Comparison of ENCODE assay signal across 27 cellular contexts in the genomic region with DNA sequence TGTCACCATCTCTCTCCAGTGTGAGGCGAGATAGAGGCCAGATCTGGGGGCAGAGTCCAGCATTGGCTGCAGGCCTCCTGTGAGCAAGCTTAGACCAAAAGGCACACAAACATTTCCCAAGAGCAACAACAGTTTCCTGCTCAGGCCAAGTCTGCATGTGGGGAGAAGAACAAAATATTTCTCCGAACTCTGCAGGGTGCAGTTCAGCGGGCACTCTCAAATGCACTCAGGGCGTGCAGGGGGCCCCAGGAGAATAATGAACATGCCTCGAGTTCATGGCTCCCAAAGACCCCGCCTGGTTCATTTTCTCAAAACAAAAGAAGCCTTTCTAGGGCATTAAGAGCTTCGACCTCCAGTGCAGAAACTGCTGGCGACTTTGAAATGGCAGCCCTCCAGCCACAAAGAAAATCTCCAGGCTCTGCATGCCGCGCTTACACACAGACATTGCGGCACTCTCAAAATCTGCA. TPM values are rescaled to one million over a fixed set of nuclear protein-coding genes. Genes with fewer than 3 reads are reported as not detected.
DNase-seq lines count a peak whose midpoint lies in the region; ATAC-seq, FAIRE-seq and TF ChIP-seq lines count a peak whose summit lies in the region.
"Had no signal": no experiment of that assay in that cellular context is flagged by ENCODE, and none has a peak within 500 bp of the region (broad histone marks: within the 10 kb centered on the region; RNA-seq: fewer than 3 reads in every experiment).

No MANE protein-coding gene starts in this region.

- H3K9me3 Mint-ChIP-seq in brain: peaks cover 0 to 13% (median 3%) of the 10 kb centered on the region in 5 experiments
- peaks cover 4% of the 10 kb centered on the region for H3K9me3 Mint-ChIP-seq in T-helper 2 cell treated with Interferon-gamma antibody and Interleukin-4, amounts not matched to agents 5 μg/mL and 100 μg/mL, for 36 hours

- peaks cover 1% of the 10 kb centered on the region for H3K27me3 Mint-ChIP-seq in brain
- peaks cover 43% of the 10 kb centered on the region for H3K27me3 Mint-ChIP-seq in T-helper 2 cell treated with Interferon-gamma antibody and Interleukin-4, amounts not matched to agents 5 μg/mL and 100 μg/mL, for 36 hours (ENCODE audit: low read depth)

- no peak for FAIRE-seq in GM12892 (lab: Jason Lieb, UNC)
- FAIRE-seq: GM18507 had no signal

- H3K4me3 Mint-ChIP-seq in brain: peak overlapping the region in 1 of 5 experiments; percentile 64
- no peak overlapping the region for H3K4me3 Mint-ChIP-seq in T-helper 2 cell treated with Interferon-gamma antibody and Interleukin-4, amounts not matched to agents 5 μg/mL and 100 μg/mL, for 36 hours
- H3K4me3 Mint-ChIP-seq: central memory CD8-positive, alpha-beta T cell; immature natural killer cell; stimulated activated naive CD8-positive, alpha-beta T cell treated with anti-CD3 and anti-CD28 coated beads, Interleukin-15, Interleukin-2, amounts not matched to agents 100 ng/mL and 50 ng/mL, for 24 hours; type B pancreatic cell had no signal

- peak; percentile 3 for DNase-seq in G401 (ENCODE audit: low spot score)
- peak; percentile 21 for DNase-seq in iris pigment epithelial cell (ENCODE audit: low read depth)
- DNase-seq in retina: peak; percentile 72
- DNase-seq in GM12892 (ENCODE audit: insufficient read length): no peak
- DNase-seq in T-helper 2 cell treated with Interferon-gamma antibody and Interleukin-4, amounts not matched to agents 5 μg/mL and 100 μg/mL, for 36 hours (ENCODE audit: low spot score): no peak
- DNase-seq: activated gamma-delta T cell; Calu3; EL; immature natural killer cell; KG1; lower lobe of right lung; mucosa of descending colon; NCI-H1694; NCI-H748 treated with DMSO at 0.1 percent for 48 hours; stimulated activated CD4-positive, alpha-beta T cell treated with anti-CD3 and anti-CD28 coated beads, Interleukin-12 subunit alpha, Interleukin-12 subunit beta, amount 100 ng/mL, for 4 hours had no signal

- in situ Hi-C loops in G401 (cut with HindIII; ENCODE audit: low sequenced_read_pairs): no loop called here

- no peak for TF ChIP-seq CTCF in brain (conservative IDR thresholded peaks at IDR 0.05)

- peak overlapping the region in 3 of 5 experiments; percentile 3 to 90 (median 89) for H3K27ac Mint-ChIP-seq in brain
- no peak overlapping the region for H3K27ac Mint-ChIP-seq in T-helper 2 cell treated with Interferon-gamma antibody and Interleukin-4, amounts not matched to agents 5 μg/mL and 100 μg/mL, for 36 hours
- H3K27ac Mint-ChIP-seq: immature natural killer cell; stimulated activated naive CD8-positive, alpha-beta T cell treated with anti-CD3 and anti-CD28 coated beads, Interleukin-15, Interleukin-2, amounts not matched to agents 100 ng/mL and 50 ng/mL, for 24 hours; type B pancreatic cell had no signal

- H3K36me3 Mint-ChIP-seq in brain: peaks cover 4% of the 10 kb centered on the region
- peaks cover 2% of the 10 kb centered on the region for H3K36me3 Mint-ChIP-seq in T-helper 2 cell treated with Interferon-gamma antibody and Interleukin-4, amounts not matched to agents 5 μg/mL and 100 μg/mL, for 36 hours (ENCODE audit: low read depth)

- ATAC-seq in GM19397 (IDR thresholded peaks at IDR 0.05; ENCODE audit: unreplicated experiment) (no peak), HG03097 (IDR thresholded peaks at IDR 0.05; ENCODE audit: low FRiP score, unreplicated experiment) (no peak)
- ATAC-seq: HCT116, lower lobe of right lung, mucosa of descending colon had no signal

- peaks cover 46% of the 10 kb centered on the region for H3K4me1 Mint-ChIP-seq in brain
- peaks cover 5% of the 10 kb centered on the region for H3K4me1 Mint-ChIP-seq in T-helper 2 cell treated with Interferon-gamma antibody and Interleukin-4, amounts not matched to agents 5 μg/mL and 100 μg/mL, for 36 hours (ENCODE audit: low read depth)

- no peak for TF ChIP-seq POLR2A in GM12892 (IDR thresholded peaks at IDR 0.05; ENCODE audit: low read depth, low read length)

RNA-seq across cellular contexts. Expression of gene HELT, which starts 57.8 kb away (rescaled TPM):
- total RNA-seq in G401 (2014; rRNA removed; shearing (Covaris generic)): not detected in 2 replicates
- not detected for polyA plus RNA-seq in brain (ENCODE audit: insufficient read depth, low read depth, low replicate concordance)
- polyA plus RNA-seq in GM12892 (2012; ENCODE audit: missing spikeins): not detected
- total RNA-seq: Calu3, epithelial cell of proximal tubule, foreskin keratinocyte, mucosa of descending colon, pulmonary artery endothelial cell had no signal
- polyA plus RNA-seq: adipose tissue, foreskin keratinocyte, immature natural killer cell had no signal

Comparison
In these comparisons a context has a peak if more than half of its experiments do, and no peak if none do; other contexts are left out.
1. DNase-seq: peak in G401 (single experiment), iris pigment epithelial cell (single experiment) and retina (single experiment); none in GM12892 (single experiment) and T-helper 2 cell treated with Interferon-gamma antibody and Interleukin-4, amounts not matched to agents 5 μg/mL and 100 μg/mL, for 36 hours (single experiment).